9 cellular contexts compared by ENCODE assay signal in the genomic region with DNA sequence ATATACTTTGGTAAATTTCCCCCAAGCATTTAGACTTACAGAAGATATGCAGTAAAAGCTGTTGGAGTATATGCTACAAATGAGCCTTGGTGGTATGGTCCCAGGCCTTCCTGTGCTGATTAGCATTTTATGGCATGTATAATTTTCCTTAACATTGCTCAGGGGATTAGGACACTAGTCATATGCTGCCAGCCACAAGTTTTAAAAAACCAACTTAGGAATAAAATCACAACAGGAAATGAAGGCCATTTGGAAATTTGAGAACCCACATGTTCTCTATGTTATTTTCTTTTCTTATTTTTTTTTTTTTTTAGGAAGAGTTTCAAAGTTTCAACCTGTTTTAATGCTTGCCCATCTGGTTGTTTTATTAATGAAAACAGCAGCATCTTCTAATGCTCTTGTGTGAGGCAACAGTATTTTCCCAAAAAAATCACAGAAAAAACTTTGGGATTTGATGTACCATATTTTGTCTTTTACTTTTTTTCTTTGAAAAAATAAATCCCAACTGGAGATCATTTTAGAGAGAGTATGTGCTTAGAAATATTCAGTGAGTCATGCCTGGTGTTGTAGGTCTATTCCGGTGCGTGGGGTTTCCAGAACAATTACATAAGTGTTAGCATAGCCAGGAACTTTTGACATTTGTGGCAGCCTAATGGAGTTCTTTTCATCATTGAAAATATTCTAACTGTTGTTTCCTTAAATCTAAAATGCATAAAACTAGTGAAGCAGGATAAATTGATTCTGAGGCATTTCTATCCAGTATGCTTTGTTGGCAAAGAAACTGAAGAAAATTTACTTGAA. TPM values are rescaled to one million over a fixed set of nuclear protein-coding genes. Genes with fewer than 3 reads are reported as not detected.
A peak's percentile ranks its signal among the peaks of the same experiment; 100 is the strongest.
DNase-seq lines count a peak whose midpoint lies in the region; ATAC-seq and TF ChIP-seq lines count a peak whose summit lies in the region.
"Had no signal": no experiment of that assay in that cellular context is flagged by ENCODE, and none has a peak within 500 bp of the region (broad histone marks: within the 10 kb centered on the region; RNA-seq: fewer than 3 reads in every experiment).

No MANE protein-coding gene starts in this region.

- H3K9ac ChIP-seq in PC-3 (ENCODE audit: low read length), result peak overlapping the region; percentile 34

- intact Hi-C loops in A673 (cut with micrococcal nuclease; ENCODE audit: unreplicated experiment), result loop anchor here (5.0 kb wide), 1 partner anchor 78 kb away; no protein-coding TSS in a partner anchor
- intact Hi-C loops in PC-3 (cut with micrococcal nuclease), result loop anchor here (2.0 to 5.0 kb wide), 3 partner anchors 43 to 148 kb away; a partner anchor contains a TSS
- intact Hi-C loops in lower lobe of right lung (cut with DNase I), result no loop called here

- H3K4me1 ChIP-seq in A673 (ENCODE audit: insufficient read depth, low read length, poor library complexity, severe bottlenecking) (peaks cover 69% of the 10 kb centered on the region), PC-3 (ENCODE audit: insufficient read depth, low read length) (peaks cover 76% of the 10 kb centered on the region), lower lobe of right lung (peaks cover 41% of the 10 kb centered on the region)

- peak; percentile 45 for ATAC-seq in PC-3
- ATAC-seq in lower lobe of right lung, result peak; percentile 32 to 70
- ATAC-seq in GM21786 (IDR thresholded peaks at IDR 0.05; ENCODE audit: unreplicated experiment), result no peak
- ATAC-seq in HG03457 (IDR thresholded peaks at IDR 0.05; ENCODE audit: unreplicated experiment), result no peak

- peak overlapping the region; percentile 44 for H3K4me2 ChIP-seq in PC-3 (ENCODE audit: low read length)

- no peak overlapping the region for H2AFZ ChIP-seq in PC-3 (ENCODE audit: low read length)

- H3K9me2 ChIP-seq in PC-3 (replicated peaks; ENCODE audit: low read length), result no peaks in the 10 kb centered on the region

- H3K27me3 ChIP-seq in A673 (replicated peaks; ENCODE audit: insufficient read depth, low read depth, low read length, poor library complexity) (no peaks in the 10 kb centered on the region), PC-3 (ENCODE audit: low read length) (no peaks in the 10 kb centered on the region), lower lobe of right lung (ENCODE audit: low read depth) (no peaks in the 10 kb centered on the region)

- no peaks in the 10 kb centered on the region for H4K20me1 ChIP-seq in PC-3 (ENCODE audit: low read length)

- BruUV-seq in A673 (replicated peaks; lab: Mats Ljungman, UMichigan) (no TSS peak), PC-3 (replicated peaks; lab: Mats Ljungman, UMichigan) (no TSS peak)

- H3K4me3 ChIP-seq in A673 (ENCODE audit: low read depth, low read length, poor library complexity, severe bottlenecking) (peak overlapping the region; percentile 10), PC-3 (ENCODE audit: low read length) (no peak overlapping the region), epithelial cell of esophagus (ENCODE audit: low read length) (no peak overlapping the region), lower lobe of right lung (no peak overlapping the region)

- TF ChIP-seq CTCF in A673 (conservative IDR thresholded peaks at IDR 0.05; ENCODE audit: low read depth, low read length) (no peak), PC-3 (conservative IDR thresholded peaks at IDR 0.05; ENCODE audit: low read depth, low read length) (no peak), epithelial cell of esophagus (IDR thresholded peaks at IDR 0.05; ENCODE audit: insufficient read depth, low read depth, low read length, missing control alignments) (no peak), lower lobe of right lung (IDR thresholded peaks at IDR 0.05) (no peak)

- peak overlapping the region; percentile 85 for H3K27ac ChIP-seq in A673 (ENCODE audit: low read depth, low read length, poor library complexity, severe bottlenecking)
- peak overlapping the region; percentile 92 for H3K27ac ChIP-seq in PC-3 (ENCODE audit: low read length)
- peak overlapping the region; percentile 51 for H3K27ac ChIP-seq in lower lobe of right lung

- CTCF ChIA-PET in A673 (lab: Charles Lee) (interaction anchor here (0.6 kb wide), 1 partner anchor 89 kb away, joined by 3 read pairs; no protein-coding TSS in a partner anchor), PC-3 (lab: Charles Lee) (no interaction called here)

- no peaks in the 10 kb centered on the region for H3K36me3 ChIP-seq in A673 (ENCODE audit: insufficient read depth, low read length, poor library complexity, severe bottlenecking)
- H3K36me3 ChIP-seq in PC-3 (ENCODE audit: low read depth, low read length), result no peaks in the 10 kb centered on the region; the same call in 1 of the 2 replicates
- H3K36me3 ChIP-seq in lower lobe of right lung, result no peaks in the 10 kb centered on the region

- H3K79me2 ChIP-seq in PC-3 (ENCODE audit: low read length), result no peaks in the 10 kb centered on the region

- POLR2A ChIA-PET in A673 (lab: Charles Lee; ENCODE audit: low non-redundant PET) (interaction anchor here (0.9 kb wide), 1 partner anchor 13 kb away, joined by 3 read pairs; no protein-coding TSS in a partner anchor), PC-3 (lab: Charles Lee; ENCODE audit: unreplicated experiment) (interaction anchor here (0.6 kb wide), 1 partner anchor 22 kb away, joined by 6 read pairs; a partner anchor contains a TSS)

- peaks cover 16% of the 10 kb centered on the region for H3F3A ChIP-seq in PC-3 (ENCODE audit: low read length, unreplicated experiment)

- peak; percentile 95 for DNase-seq in A673 (ENCODE audit: low spot score)
- peak; percentile 76 for DNase-seq in PC-3
- peak; percentile 82 for DNase-seq in epithelial cell of esophagus (ENCODE audit: low read depth)
- no peak for DNase-seq in lower lobe of right lung
- no peak for DNase-seq in CD1c-positive myeloid dendritic cell (ENCODE audit: extremely low spot score)
- no peak for DNase-seq in NCI-H2227 (lab: John Stamatoyannopoulos, UW; ENCODE audit: unreplicated experiment)
- DNase-seq: cerebellar nuclear complex had no signal

- H3K9me3 ChIP-seq in A673 (ENCODE audit: low read depth, low read length, poor library complexity, severe bottlenecking) (no peaks in the 10 kb centered on the region), PC-3 (ENCODE audit: low read length) (no peaks in the 10 kb centered on the region), lower lobe of right lung (no peaks in the 10 kb centered on the region)

RNA-seq across cellular contexts. Expression of a gene that starts 21.7 kb away (rescaled TPM):
- total RNA-seq in A673 (2021) (207 and 226 TPM in 2 replicates), PC-3 (2014; rRNA removed) (184 and 244 TPM in 2 replicates), lower lobe of right lung (196 TPM)

Comparison
In these comparisons a context has a peak if more than half of its experiments do, and no peak if none do; other contexts are left out.
1. DNase-seq: peak in A673 (single experiment), PC-3 (single experiment) and epithelial cell of esophagus (single experiment); none in lower lobe of right lung (single experiment), CD1c-positive myeloid dendritic cell (single experiment) and NCI-H2227 (single experiment).
2. ATAC-seq: peak in PC-3 (single experiment) and lower lobe of right lung (2 of 2); none in GM21786 (single experiment) and HG03457 (single experiment).
3. Peak in every context shown above with its lines, with median percentiles within 50 percentile points of each other: H3K27ac ChIP-seq.